In the genomic region with DNA sequence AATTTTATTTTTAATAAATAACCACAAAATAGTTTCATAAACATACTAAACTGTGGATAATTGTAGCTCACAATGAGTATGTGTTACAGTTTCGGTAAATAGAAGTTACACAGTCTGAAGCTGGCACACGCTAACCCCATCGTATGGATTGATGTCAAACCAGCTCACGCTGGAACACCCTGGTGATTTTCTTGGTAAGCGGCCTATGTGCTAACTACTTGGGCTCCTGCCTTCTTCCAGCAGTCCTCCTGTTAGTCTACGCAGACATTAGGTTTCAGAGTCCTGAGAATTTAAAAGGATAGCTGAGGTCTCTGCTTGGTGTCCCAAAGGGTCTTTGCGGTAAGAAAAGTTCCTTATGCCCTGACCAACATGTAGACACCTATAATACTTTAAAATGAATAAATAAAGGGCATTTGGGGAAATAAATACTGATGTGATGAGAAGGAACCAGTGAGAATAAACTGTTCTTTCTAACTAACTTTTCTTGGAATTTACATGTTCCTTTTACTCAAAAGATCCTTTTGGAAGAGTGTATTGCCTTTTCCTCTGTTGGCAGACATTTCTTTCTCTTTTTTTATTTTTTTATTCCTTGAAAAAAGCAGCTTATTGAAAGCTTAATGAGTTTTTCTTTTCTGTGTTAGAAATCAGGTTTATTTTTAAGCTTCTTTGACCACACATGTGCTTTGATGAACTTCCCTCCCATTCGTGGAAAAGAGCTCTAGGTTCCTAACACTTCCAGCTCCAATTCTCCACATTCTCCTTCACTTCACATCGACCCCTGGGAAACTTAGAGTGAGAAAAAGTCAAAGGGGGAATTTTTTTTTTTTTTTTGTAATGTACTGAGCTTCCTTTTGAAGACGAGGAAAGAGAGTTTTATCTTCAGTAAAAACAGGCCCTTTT, we compare ENCODE assay signal across 14 cellular contexts.
DNase-seq lines count a peak whose midpoint lies in the region; ATAC-seq, FAIRE-seq and TF ChIP-seq lines count a peak whose summit lies in the region.
"Had no signal": no experiment of that assay in that cellular context is flagged by ENCODE, and none has a peak within 500 bp of the region (broad histone marks: within the 10 kb centered on the region; RNA-seq: fewer than 3 reads in every experiment).

No MANE protein-coding gene starts in this region.

- H3K27ac ChIP-seq in SK-N-SH (ENCODE audit: low read depth in 2 of 2, low read length in 1 of 2) (peak overlapping the region in 1 of 2 experiments; percentile 68; a peak in 2 of 4 replicates), vagina (peak overlapping the region; percentile 38), small intestine (ENCODE audit: low read depth in 1 of 2, low read length in 1 of 2) (no peak overlapping the region)
- H3K27ac ChIP-seq: 22Rv1, WERI-Rb-1 had no signal

- H3K27me3 ChIP-seq in SK-N-SH (ENCODE audit: insufficient read depth) (no peaks in the 10 kb centered on the region), vagina (no peaks in the 10 kb centered on the region), small intestine (ENCODE audit: control insufficient read depth in 2 of 2, insufficient read depth in 2 of 2, low read length in 2 of 2) (no peaks in the 10 kb centered on the region)

- H3K27ac Mint-ChIP-seq in osteocyte (ENCODE audit: unreplicated experiment) = peak overlapping the region; percentile 81

- H3K4me3 ChIP-seq in SK-N-SH (ENCODE audit: low read depth in 2 of 2, low read length in 1 of 2) (no peak overlapping the region), vagina (no peak overlapping the region), small intestine (ENCODE audit: low read depth in 1 of 2, low read length in 2 of 2) (no peak overlapping the region)

- peak overlapping the region; percentile 60; the same call in 1 of the 2 replicates for H2AFZ ChIP-seq in SK-N-SH (ENCODE audit: low read depth)

- TF ChIP-seq CTCF in SK-N-SH (IDR thresholded peaks at IDR 0.05) (no peak), osteocyte (IDR thresholded peaks at IDR 0.05) (no peak), vagina (IDR thresholded peaks at IDR 0.05) (no peak)

- TF ChIP-seq RAD21 in SK-N-SH (IDR thresholded peaks at IDR 0.05; ENCODE audit: low read length) = no peak

- no peak overlapping the region for H3K4me2 ChIP-seq in SK-N-SH

- ATAC-seq in SK-N-SH treated with all-trans-retinoic acid at 6 μM for 48 hours (no peak), Right ventricle myocardium superior (ENCODE audit: poor library complexity) (peak; percentile 82)
- ATAC-seq: activated T-cell treated with anti-CD3 and anti-CD28 coated beads, Interleukin-2, amount 50 U/mL, for 4 hours had no signal

- no peaks in the 10 kb centered on the region for H3K9me2 ChIP-seq in SK-N-SH

- H3K36me3 Mint-ChIP-seq in osteocyte (ENCODE audit: unreplicated experiment) = no peaks in the 10 kb centered on the region

- POLR2A ChIA-PET in SK-N-SH (lab: Yijun Ruan, JAX) = no interaction called here

- no peaks in the 10 kb centered on the region for H4K20me1 ChIP-seq in SK-N-SH (ENCODE audit: insufficient read depth)

- no peak for TF ChIP-seq POLR2A in vagina (IDR thresholded peaks at IDR 0.05)

- H3K4me1 Mint-ChIP-seq in osteocyte (ENCODE audit: unreplicated experiment) = peaks cover 39% of the 10 kb centered on the region

- DNase-seq in SK-N-SH (no peak), Right ventricle myocardium superior (no peak), osteocyte (ENCODE audit: extremely low spot score, unreplicated experiment) (no peak), vagina (ENCODE audit: extremely low spot score in 2 of 2) (no peak), COLO829 (ENCODE audit: low spot score) (no peak), NK-92 (lab: John Stamatoyannopoulos, UW; ENCODE audit: unreplicated experiment) (no peak), small intestine (no peak)
- DNase-seq: activated T-cell treated with anti-CD3 and anti-CD28 coated beads, Interleukin-2, amount 50 U/mL, for 4 hours; MM.1S; NCI-H2227 treated with DMSO at 0.1 percent for 48 hours; WERI-Rb-1 had no signal

- intact Hi-C loops in Right ventricle myocardium superior (cut with DNase I) = no loop called here
- intact Hi-C loops in vagina (cut with DNase I) = no loop called here

- H3K36me3 ChIP-seq in SK-N-SH (replicated peaks in 1 of 2; ENCODE audit: control insufficient read depth in 1 of 2, insufficient read depth in 2 of 2, low read length in 1 of 2) (no peaks in the 10 kb centered on the region), vagina (no peaks in the 10 kb centered on the region), small intestine (ENCODE audit: control insufficient read depth in 2 of 2, insufficient read depth in 2 of 2, low read length in 2 of 2) (no peaks in the 10 kb centered on the region)
- H3K36me3 ChIP-seq: WERI-Rb-1 had no signal

- no peak for FAIRE-seq in small intestine (lab: Jason Lieb, UNC)
- FAIRE-seq: bronchial epithelial cell had no signal

- peaks cover 25% of the 10 kb centered on the region for H3F3A ChIP-seq in SK-N-SH (replicated peaks; ENCODE audit: insufficient read depth)

- no peak for TF ChIP-seq EP300 in SK-N-SH (IDR thresholded peaks at IDR 0.05; ENCODE audit: borderline replicate concordance in 1 of 2, low read depth in 1 of 2, low read length in 1 of 2)

- no peak overlapping the region for H3K9ac ChIP-seq in SK-N-SH

- peaks cover 21% of the 10 kb centered on the region for H3K9me3 Mint-ChIP-seq in osteocyte (ENCODE audit: unreplicated experiment)
- H3K9me3 Mint-ChIP-seq: activated T-cell treated with anti-CD3 and anti-CD28 coated beads, Interleukin-2, amount 50 U/mL, for 4 hours had no signal

- H3K27me3 Mint-ChIP-seq in osteocyte (ENCODE audit: unreplicated experiment) = no peaks in the 10 kb centered on the region

- WGBS in SK-N-SH (ENCODE audit: low lambda C conversion rate) = 73% methylated on average over 10 of the region's 10 CpGs
- 79 to 90% (median 87%) methylated on average over 10 of the region's 10 CpGs for WGBS in small intestine, 3 donors

- no peaks in the 10 kb centered on the region for H3K9me3 ChIP-seq in SK-N-SH
- H3K9me3 ChIP-seq in vagina = no peaks in the 10 kb centered on the region
- no peaks in the 10 kb centered on the region for H3K9me3 ChIP-seq in small intestine (ENCODE audit: control insufficient read depth, low read depth)

- CTCF ChIA-PET in SK-N-SH (lab: Yijun Ruan, JAX) = interaction anchor here (0.8 to 1.3 kb wide), 2 partner anchors 9 to 474 kb away, joined by 3 read pairs; no protein-coding TSS in a partner anchor

- H3K4me3 Mint-ChIP-seq in osteocyte (ENCODE audit: unreplicated experiment) = no peak overlapping the region
- H3K4me3 Mint-ChIP-seq: activated T-cell treated with anti-CD3 and anti-CD28 coated beads, Interleukin-2, amount 50 U/mL, for 4 hours had no signal

- H3K4me1 ChIP-seq in SK-N-SH (ENCODE audit: control insufficient read depth in 1 of 2, insufficient read depth in 2 of 2, low read depth in 1 of 2, low read length in 1 of 2) = peaks cover 0 to 22% of the 10 kb centered on the region in 2 experiments; a peak in 3 of 4 replicates
- H3K4me1 ChIP-seq in vagina = peaks cover 9% of the 10 kb centered on the region
- no peaks in the 10 kb centered on the region for H3K4me1 ChIP-seq in small intestine (ENCODE audit: control insufficient read depth in 2 of 2, insufficient read depth in 1 of 2, low read depth in 1 of 2, low read length in 1 of 2)

- H3K79me2 ChIP-seq in SK-N-SH (ENCODE audit: insufficient read depth) = no peaks in the 10 kb centered on the region

TF ChIP-seq in SK-N-SH, 30 proteins besides CTCF, POLR2A, EP300 and RAD21:
- TF ChIP-seq, protein P1, sequence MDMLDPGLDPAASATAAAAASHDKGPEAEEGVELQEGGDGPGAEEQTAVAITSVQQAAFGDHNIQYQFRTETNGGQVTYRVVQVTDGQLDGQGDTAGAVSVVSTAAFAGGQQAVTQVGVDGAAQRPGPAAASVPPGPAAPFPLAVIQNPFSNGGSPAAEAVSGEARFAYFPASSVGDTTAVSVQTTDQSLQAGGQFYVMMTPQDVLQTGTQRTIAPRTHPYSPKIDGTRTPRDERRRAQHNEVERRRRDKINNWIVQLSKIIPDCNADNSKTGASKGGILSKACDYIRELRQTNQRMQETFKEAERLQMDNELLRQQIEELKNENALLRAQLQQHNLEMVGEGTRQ (IDR thresholded peaks at IDR 0.05; ENCODE audit: borderline replicate concordance, low read depth, low read length) = no peak
- TF ChIP-seq FOSL2 (IDR thresholded peaks at IDR 0.05; ENCODE audit: borderline replicate concordance, low read depth) (no peak), RCOR1 (IDR thresholded peaks at IDR 0.05; ENCODE audit: low read length) (no peak)
- TF ChIP-seq, protein P2, sequence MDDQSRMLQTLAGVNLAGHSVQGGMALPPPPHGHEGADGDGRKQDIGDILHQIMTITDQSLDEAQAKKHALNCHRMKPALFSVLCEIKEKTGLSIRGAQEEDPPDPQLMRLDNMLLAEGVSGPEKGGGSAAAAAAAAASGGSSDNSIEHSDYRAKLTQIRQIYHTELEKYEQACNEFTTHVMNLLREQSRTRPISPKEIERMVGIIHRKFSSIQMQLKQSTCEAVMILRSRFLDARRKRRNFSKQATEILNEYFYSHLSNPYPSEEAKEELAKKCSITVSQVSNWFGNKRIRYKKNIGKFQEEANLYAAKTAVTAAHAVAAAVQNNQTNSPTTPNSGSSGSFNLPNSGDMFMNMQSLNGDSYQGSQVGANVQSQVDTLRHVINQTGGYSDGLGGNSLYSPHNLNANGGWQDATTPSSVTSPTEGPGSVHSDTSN (IDR thresholded peaks at IDR 0.05) = no peak
TF ChIP-seq in SK-N-SH: peak in this region for 0.

TF ChIP-seq in SK-N-SH treated with all-trans-retinoic acid at 6 μM for 48 hours, 23 proteins besides CTCF, POLR2A, EP300 and RAD21:
- TF ChIP-seq ARNTL (CRISPR knock-in tag; IDR thresholded peaks at IDR 0.05; ENCODE audit: borderline replicate concordance, low read depth) = no peak
- no peak for TF ChIP-seq ZFP30 (CRISPR knock-in tag; IDR thresholded peaks at IDR 0.05)
